17 cellular contexts compared by ENCODE assay signal in genomic region chr7:133754718-133755117, GRCh38.
A peak's percentile ranks its signal among the peaks of the same experiment; 100 is the strongest.
DNase-seq lines count a peak whose midpoint lies in the region; ATAC-seq and TF ChIP-seq lines count a peak whose summit lies in the region.
"Had no signal": no experiment of that assay in that cellular context is flagged by ENCODE, and none has a peak within 500 bp of the region (broad histone marks: within the 10 kb centered on the region; RNA-seq: fewer than 3 reads in every experiment).

No MANE protein-coding gene starts in this region.

- DNase-seq in NCI-H526 treated with DMSO at 0.1 percent for 48 hours (lab: John Stamatoyannopoulos, UW) (peak; percentile 38), NCI-H526 (lab: John Stamatoyannopoulos, UW) (no peak), NCI-H69 (lab: John Stamatoyannopoulos, UW) (peak; percentile 70), astrocyte of the spinal cord (ENCODE audit: low read depth, low spot score) (peak; percentile 22), mesenchymal stem cell (peak; percentile 47), GM23338 (ENCODE audit: low spot score) (no peak), NCI-H1092 treated with DMSO at 0.1 percent for 48 hours (lab: John Stamatoyannopoulos, UW) (no peak)
- DNase-seq: AML-193; Caco-2; CD4-positive, alpha-beta T cell; DMS79 treated with DMSO at 0.1 percent for 48 hours; EL had no signal

- no peak overlapping the region for H2BK12ac ChIP-seq in mesenchymal stem cell (ENCODE audit: low read length in 2 of 2)

- H3K36me3 ChIP-seq in mesenchymal stem cell (ENCODE audit: control insufficient read depth in 1 of 2, insufficient read depth in 2 of 2, low read depth in 1 of 2, low read length in 2 of 2) (no peaks in the 10 kb centered on the region), GM23338 (ENCODE audit: insufficient read depth) (no peaks in the 10 kb centered on the region)
- H3K36me3 ChIP-seq: HAP-1 had no signal

- no peaks in the 10 kb centered on the region for H3F3A ChIP-seq in GM23338 (replicated peaks; ENCODE audit: low read depth)

- H2AFZ ChIP-seq in mesenchymal stem cell (ENCODE audit: low read depth, low read length) (no peak overlapping the region), GM23338 (no peak overlapping the region)

- H3K27ac Mint-ChIP-seq in GM23338, result no peak overlapping the region
- H3K27ac Mint-ChIP-seq: CD4-positive, alpha-beta T cell had no signal

- H3K18ac ChIP-seq in mesenchymal stem cell (ENCODE audit: low read depth in 1 of 2, low read length in 2 of 2), result no peak overlapping the region

- H3K14ac ChIP-seq in mesenchymal stem cell (ENCODE audit: low read length in 2 of 2), result no peak overlapping the region

- H3K27me3 ChIP-seq in mesenchymal stem cell (ENCODE audit: control insufficient read depth in 1 of 2, insufficient read depth in 1 of 2, low read length in 2 of 2) (no peaks in the 10 kb centered on the region), GM23338 (ENCODE audit: insufficient read depth) (no peaks in the 10 kb centered on the region)

- WGBS in mesenchymal stem cell, result no CpG with 5 or more reads among the region's 1 CpG

- no peak overlapping the region for H3K4ac ChIP-seq in mesenchymal stem cell (ENCODE audit: low read depth in 1 of 2, low read length in 2 of 2)

- no peak overlapping the region for H2AK5ac ChIP-seq in mesenchymal stem cell (ENCODE audit: low read length, severe bottlenecking)

- no peaks in the 10 kb centered on the region for H3K79me2 ChIP-seq in GM23338 (replicated peaks; ENCODE audit: insufficient read depth)

- H3K9ac ChIP-seq in mesenchymal stem cell (ENCODE audit: low read length), result no peak overlapping the region

- H3K9me2 ChIP-seq in GM23338 (ENCODE audit: insufficient read depth), result no peaks in the 10 kb centered on the region

- H3K4me1 Mint-ChIP-seq in GM23338, result peaks cover 24% of the 10 kb centered on the region

- H2BK5ac ChIP-seq in mesenchymal stem cell (ENCODE audit: low read depth, low read length, poor library complexity, severe bottlenecking), result no peak overlapping the region

- no peak overlapping the region for H2BK15ac ChIP-seq in mesenchymal stem cell (ENCODE audit: low read depth, poor library complexity, severe bottlenecking)

- H3K36me3 Mint-ChIP-seq in GM23338 (ENCODE audit: low read depth), result no peaks in the 10 kb centered on the region

- H4K91ac ChIP-seq in mesenchymal stem cell (ENCODE audit: low read length), result no peak overlapping the region

- H3K79me1 ChIP-seq in mesenchymal stem cell (replicated peaks; ENCODE audit: low read length, poor library complexity, severe bottlenecking), result no peaks in the 10 kb centered on the region

- in situ Hi-C loops in astrocyte of the spinal cord (cut with HindIII; ENCODE audit: low sequenced_read_pairs), result no loop called here

- no peak overlapping the region for H3K4me2 ChIP-seq in mesenchymal stem cell (ENCODE audit: low read length, poor library complexity, severe bottlenecking)
- H3K4me2 ChIP-seq in GM23338, result no peak overlapping the region
- H3K4me2 ChIP-seq: A549 had no signal

- ATAC-seq in GM23338, result no peak
- ATAC-seq in GM18909 (IDR thresholded peaks at IDR 0.05; ENCODE audit: poor library complexity, unreplicated experiment), result no peak
- ATAC-seq: A549 had no signal

- H2BK120ac ChIP-seq in mesenchymal stem cell (ENCODE audit: low read depth, low read length), result no peak overlapping the region

- no peak overlapping the region for H3K4me3 Mint-ChIP-seq in GM23338
- H3K4me3 Mint-ChIP-seq: CD4-positive, alpha-beta T cell had no signal

- no peak overlapping the region for H3K4me3 ChIP-seq in astrocyte of the spinal cord (ENCODE audit: low read depth, low read length)
- no peak overlapping the region for H3K4me3 ChIP-seq in mesenchymal stem cell (ENCODE audit: insufficient read depth in 1 of 2, low read depth in 1 of 2, low read length in 2 of 2)
- H3K4me3 ChIP-seq in GM23338, result no peak overlapping the region
- H3K4me3 ChIP-seq: A549, HAP-1 had no signal

- H3K9me3 Mint-ChIP-seq in GM23338, result no peaks in the 10 kb centered on the region
- H3K9me3 Mint-ChIP-seq: CD4-positive, alpha-beta T cell had no signal

- H3K4me1 ChIP-seq in mesenchymal stem cell (ENCODE audit: control insufficient read depth, insufficient read depth, low read depth, low read length) (peaks cover 2% of the 10 kb centered on the region), GM23338 (ENCODE audit: insufficient read depth) (peaks cover 4% of the 10 kb centered on the region; the same call in 1 of the 2 replicates)
- H3K4me1 ChIP-seq: HAP-1 had no signal

- no peak overlapping the region for H4K8ac ChIP-seq in mesenchymal stem cell (ENCODE audit: low read length)

- H3K27ac ChIP-seq in mesenchymal stem cell (ENCODE audit: low read length, poor library complexity, severe bottlenecking), result no peak overlapping the region
- no peak overlapping the region for H3K27ac ChIP-seq in GM23338 (ENCODE audit: low read depth)
- H3K27ac ChIP-seq: 22Rv1, A549, C4-2B had no signal

- no peak overlapping the region for H3K23ac ChIP-seq in mesenchymal stem cell (ENCODE audit: low read length in 2 of 2)

- H3K9me3 ChIP-seq in mesenchymal stem cell (ENCODE audit: control insufficient read depth, low read length), result no peaks in the 10 kb centered on the region
- H3K9me3 ChIP-seq: A549, Caco-2, HAP-1 had no signal

- peaks cover 2% of the 10 kb centered on the region for H3K27me3 Mint-ChIP-seq in GM23338 (ENCODE audit: insufficient read depth, low read depth, poor library complexity)
- H3K27me3 Mint-ChIP-seq: CD4-positive, alpha-beta T cell had no signal

- H4K20me1 ChIP-seq in GM23338 (replicated peaks; ENCODE audit: insufficient read depth), result no peaks in the 10 kb centered on the region

- TF ChIP-seq CTCF in astrocyte of the spinal cord (IDR thresholded peaks at IDR 0.05; ENCODE audit: low read depth, low read length) (no peak), GM23338 (conservative IDR thresholded peaks at IDR 0.05; ENCODE audit: low read depth in 2 of 2) (no peak)

TF ChIP-seq in GM23338, 12 proteins besides CTCF, POLR2A, EP300 and RAD21 (continues in another document):
- TF ChIP-seq ZNF462 (CRISPR knock-in tag; IDR thresholded peaks at IDR 0.05), result no peak
- no peak for TF ChIP-seq STAT1 (IDR thresholded peaks at IDR 0.05; ENCODE audit: unreplicated experiment)
- TF ChIP-seq CREB1 (CRISPR knock-in tag; IDR thresholded peaks at IDR 0.05; ENCODE audit: low read depth), result no peak
- no peak for TF ChIP-seq ZNF331 (CRISPR knock-in tag; IDR thresholded peaks at IDR 0.05; ENCODE audit: low read depth)
- no peak for TF ChIP-seq JUNB (IDR thresholded peaks at IDR 0.05; ENCODE audit: unreplicated experiment)
- no peak for TF ChIP-seq ZNF114 (CRISPR knock-in tag; IDR thresholded peaks at IDR 0.05)
- TF ChIP-seq POLR2AphosphoS5 (IDR thresholded peaks at IDR 0.05; ENCODE audit: low read depth), result no peak

Comparison
In these comparisons a context has a peak if more than half of its experiments do, and no peak if none do; other contexts are left out.
1. DNase-seq: peak in NCI-H526 treated with DMSO at 0.1 percent for 48 hours (single experiment), NCI-H69 (single experiment), astrocyte of the spinal cord (single experiment) and mesenchymal stem cell (single experiment); none in NCI-H526 (0 of 2), GM23338 (single experiment) and NCI-H1092 treated with DMSO at 0.1 percent for 48 hours (single experiment).